In genomic region chr17:68460096-68460495, GRCh38 we compare ENCODE assay signal across 1 cellular context.
TF ChIP-seq lines count a peak whose summit lies in the region.

No MANE protein-coding gene starts in this region.

TF ChIP-seq in K562, 482 proteins besides CTCF, POLR2A, EP300 and RAD21 (continues in another document):
- TF ChIP-seq BACH1 (tag; IDR thresholded peaks at IDR 0.05) (0 out of 2 replicates have a peak, but pooled peaks have one; percentile 9), STAT5A (IDR thresholded peaks at IDR 0.05; ENCODE audit: borderline replicate concordance, low read length) (no peak), RFX1 (IDR thresholded peaks at IDR 0.05) (no peak), ZNF239 (CRISPR knock-in tag; IDR thresholded peaks at IDR 0.05) (peak; percentile 5; the same call in 1 of the 2 replicates), ZNF197 (CRISPR knock-in tag; IDR thresholded peaks at IDR 0.05; ENCODE audit: low read depth) (peak; percentile 11; the same call in 1 of the 2 replicates), MEIS2 (IDR thresholded peaks at IDR 0.05; ENCODE audit: partially characterized antibody) (peak; percentile 48), ZNF407 (IDR thresholded peaks at IDR 0.05; ENCODE audit: low read depth) (no peak), NR2F6 (CRISPR knock-in tag; IDR thresholded peaks at IDR 0.05) (no peak), ZNF175 (CRISPR knock-in tag; IDR thresholded peaks at IDR 0.05; ENCODE audit: low read depth) (0 out of 2 replicates have a peak, but pooled peaks have one; percentile 11), ZNF77 (CRISPR knock-in tag; IDR thresholded peaks at IDR 0.05) (no peak), HDGF (IDR thresholded peaks at IDR 0.05) (no peak), ZNF592 (IDR thresholded peaks at IDR 0.05) (0 out of 2 replicates have a peak, but pooled peaks have one; percentile 15), BMI1 (IDR thresholded peaks at IDR 0.05; ENCODE audit: low read length) (no peak), SRSF3 (IDR thresholded peaks at IDR 0.05; ENCODE audit: insufficient read depth, low read length) (no peak), E2F5 (CRISPR knock-in tag; IDR thresholded peaks at IDR 0.05) (no peak), USF1 (CRISPR knock-in tag; IDR thresholded peaks at IDR 0.05) (no peak), DEAF1 (CRISPR knock-in tag; IDR thresholded peaks at IDR 0.05) (no peak), NR3C1 (CRISPR knock-in tag; IDR thresholded peaks at IDR 0.05) (no peak), YY1 (IDR thresholded peaks at IDR 0.05; ENCODE audit: borderline replicate concordance in 1 of 3, control insufficient read depth in 1 of 3, extremely low read depth in 1 of 3, insufficient read depth in 3 of 3, insufficient read length in 1 of 3, insufficient replicate concordance in 2 of 3, low read depth in 1 of 3, low read length in 2 of 3) (no peak), ZNF584 (CRISPR knock-in tag; IDR thresholded peaks at IDR 0.05; ENCODE audit: low read depth) (peak; percentile 33; the same call in 1 of the 2 replicates), ZNF316 (IDR thresholded peaks at IDR 0.05) (no peak), SMAD4 (CRISPR knock-in tag; conservative IDR thresholded peaks at IDR 0.05) (no peak), ZNF589 (CRISPR knock-in tag; IDR thresholded peaks at IDR 0.05; ENCODE audit: low read depth) (0 out of 2 replicates have a peak, but pooled peaks have one; percentile 35), ARID3B (CRISPR knock-in tag; IDR thresholded peaks at IDR 0.05; ENCODE audit: borderline replicate concordance) (no peak), ELF4 (CRISPR knock-in tag; IDR thresholded peaks at IDR 0.05) (no peak), CTBP1 (IDR thresholded peaks at IDR 0.05; ENCODE audit: borderline replicate concordance) (no peak), POLR2H (tag; IDR thresholded peaks at IDR 0.05; ENCODE audit: low read depth) (no peak), FOXA3 (CRISPR knock-in tag; conservative IDR thresholded peaks at IDR 0.05 in 1 of 2, IDR thresholded peaks at IDR 0.05 in 1 of 2) (no peak), ETV1 (tag; conservative IDR thresholded peaks at IDR 0.05; ENCODE audit: low read depth) (0 out of 2 replicates have a peak, but pooled peaks have one; percentile 29), ZNF644 (tag; IDR thresholded peaks at IDR 0.05; ENCODE audit: low read depth) (no peak), ARID3A (IDR thresholded peaks at IDR 0.05; ENCODE audit: borderline replicate concordance, low read depth, low read length) (no peak), ATF4 (CRISPR knock-in tag; IDR thresholded peaks at IDR 0.05) (no peak), ZNF780A (CRISPR knock-in tag; IDR thresholded peaks at IDR 0.05) (no peak), ELK3 (CRISPR knock-in tag; IDR thresholded peaks at IDR 0.05) (no peak)
